Comparison of ENCODE assay signal across 21 cellular contexts in genomic region chr20:50547956-50548355, GRCh38. TPM values are rescaled to one million over a fixed set of nuclear protein-coding genes. Genes with fewer than 3 reads are reported as not detected.
DNase-seq lines count a peak whose midpoint lies in the region; ATAC-seq and TF ChIP-seq lines count a peak whose summit lies in the region.
"Had no signal": no experiment of that assay in that cellular context is flagged by ENCODE, and none has a peak within 500 bp of the region (broad histone marks: within the 10 kb centered on the region; RNA-seq: fewer than 3 reads in every experiment).

No MANE protein-coding gene starts in this region.

- no peaks in the 10 kb centered on the region for H3K36me3 ChIP-seq in transverse colon
- H3K36me3 ChIP-seq in HAP-1 (replicated peaks): no peaks in the 10 kb centered on the region

- H3K9me3 ChIP-seq in transverse colon (no peaks in the 10 kb centered on the region), HAP-1 (no peaks in the 10 kb centered on the region)
- H3K9me3 ChIP-seq: gastrocnemius medialis, neutrophil had no signal

- peaks cover 38% of the 10 kb centered on the region for H3K36me3 Mint-ChIP-seq in activated naive CD4-positive, alpha-beta T cell treated with anti-CD3 and anti-CD28 coated beads for 36 hours (ENCODE audit: low read depth)
- H3K36me3 Mint-ChIP-seq in T-cell: peaks cover 17% of the 10 kb centered on the region
- H3K36me3 Mint-ChIP-seq in dendritic cell treated with granulocyte-macrophage colony-stimulating factor and Interleukin-4, amounts not matched to agents 40 ng/mL and 50 ng/mL, for 4 days (ENCODE audit: low read depth): peaks cover 19% of the 10 kb centered on the region

- H3K4me1 ChIP-seq in transverse colon (peaks cover 7 to 60% (median 33%) of the 10 kb centered on the region in 4 donors), HAP-1 (peaks cover 12% of the 10 kb centered on the region)

- no peak for TF ChIP-seq POLR2A in transverse colon (IDR thresholded peaks at IDR 0.05)

- peak overlapping the region; percentile 94 for H3K27ac Mint-ChIP-seq in activated naive CD4-positive, alpha-beta T cell treated with anti-CD3 and anti-CD28 coated beads for 36 hours
- peak overlapping the region; percentile 12 to 76 for H3K27ac Mint-ChIP-seq in T-cell
- H3K27ac Mint-ChIP-seq in dendritic cell treated with granulocyte-macrophage colony-stimulating factor and Interleukin-4, amounts not matched to agents 40 ng/mL and 50 ng/mL, for 4 days: peak overlapping the region; percentile 81
- H3K27ac Mint-ChIP-seq: type B pancreatic cell had no signal

- peak overlapping the region in 3 of 4 donors; percentile 31 to 55 (median 36) for H3K27ac ChIP-seq in transverse colon
- H3K27ac ChIP-seq: gastrocnemius medialis, GM23248, neutrophil had no signal

- no peak for DNase-seq in activated naive CD4-positive, alpha-beta T cell treated with anti-CD3 and anti-CD28 coated beads for 36 hours
- DNase-seq in activated naive CD4-positive, alpha-beta T cell (lab: John Stamatoyannopoulos, UW): no peak
- DNase-seq in T-cell (no peak), transverse colon (no peak), NCI-H146 (lab: John Stamatoyannopoulos, UW) (no peak), HAP-1 (ENCODE audit: low spot score in 2 of 2) (no peak)
- DNase-seq: activated CD8-positive, alpha-beta memory T cell treated with anti-CD3 and anti-CD28 coated beads, Interleukin-2, amount 50 U/mL, for 48 hours; amniotic stem cell; erythroblast; gastrocnemius medialis; GM23248; left cardiac atrium; midbrain; NCI-H1092; NCI-H2081 treated with DMSO at 0.1 percent for 48 hours; NCI-H524; SW 1271 had no signal

- in situ Hi-C loops in transverse colon (cut with MboI; ENCODE audit: low pct_ligation_motif_present in 1 of 4, low pct_unique_long_range_greater_than_20kb in 1 of 4, low sequenced_read_pairs in 3 of 4) (no loop called here), HAP-1 (cut with MboI; ENCODE audit: low sequenced_read_pairs) (no loop called here)

- TF ChIP-seq EP300 in transverse colon (IDR thresholded peaks at IDR 0.05; ENCODE audit: low read depth): no peak

- CTCF ChIA-PET in activated naive CD4-positive, alpha-beta T cell treated with anti-CD3 and anti-CD28 coated beads for 36 hours (lab: Charles Lee): interaction anchor here (1.1 to 2.3 kb wide), 7 partner anchors 13 to 217 kb away, joined by 5 to 7 read pairs (median 5); no protein-coding TSS in a partner anchor
- CTCF ChIA-PET in T-cell (lab: Charles Lee): interaction anchor here (0.6 to 1.3 kb wide), 4 partner anchors 12 to 41 kb away, joined by 3 to 4 read pairs (median 4); no protein-coding TSS in a partner anchor

- intact Hi-C loops in activated naive CD4-positive, alpha-beta T cell treated with anti-CD3 and anti-CD28 coated beads for 36 hours (cut with micrococcal nuclease): loop anchor here (2.0 kb wide), 1 partner anchor 37 kb away; the partner anchor contains the start of gene PTPN1
- intact Hi-C loops in dendritic cell treated with granulocyte-macrophage colony-stimulating factor and Interleukin-4, amounts not matched to agents 40 ng/mL and 50 ng/mL, for 4 days (cut with micrococcal nuclease): loop anchor here (5.0 kb wide), 1 partner anchor 36 kb away; the partner anchor contains the start of gene PTPN1
- intact Hi-C loops in transverse colon (cut with DNase I; ENCODE audit: low total_unique reads): no loop called here

- WGBS in transverse colon (ENCODE audit: low coverage in 1 of 2), 2 donors: 70 to 86% methylated on average over 6 of the region's 6 CpGs

- no peaks in the 10 kb centered on the region for H3K9me3 Mint-ChIP-seq in activated naive CD4-positive, alpha-beta T cell treated with anti-CD3 and anti-CD28 coated beads for 36 hours
- H3K9me3 Mint-ChIP-seq in T-cell: no peaks in the 10 kb centered on the region
- no peaks in the 10 kb centered on the region for H3K9me3 Mint-ChIP-seq in dendritic cell treated with granulocyte-macrophage colony-stimulating factor and Interleukin-4, amounts not matched to agents 40 ng/mL and 50 ng/mL, for 4 days
- H3K9me3 Mint-ChIP-seq: type B pancreatic cell had no signal

- no peak for ATAC-seq in T-cell (replicated peaks in 1 of 4)
- no peak for ATAC-seq in GM21528 (IDR thresholded peaks at IDR 0.05; ENCODE audit: low FRiP score, unreplicated experiment)
- ATAC-seq: gastrocnemius medialis, left cardiac atrium had no signal

- H3K4me1 Mint-ChIP-seq in activated naive CD4-positive, alpha-beta T cell treated with anti-CD3 and anti-CD28 coated beads for 36 hours (ENCODE audit: low read depth): peaks cover 59% of the 10 kb centered on the region
- peaks cover 55 to 81% (median 59%) of the 10 kb centered on the region in 3 donors for H3K4me1 Mint-ChIP-seq in T-cell
- H3K4me1 Mint-ChIP-seq in dendritic cell treated with granulocyte-macrophage colony-stimulating factor and Interleukin-4, amounts not matched to agents 40 ng/mL and 50 ng/mL, for 4 days (ENCODE audit: low read depth): peaks cover 47% of the 10 kb centered on the region

- no peak for TF ChIP-seq CTCF in transverse colon (IDR thresholded peaks at IDR 0.05)

- no peaks in the 10 kb centered on the region for H3K27me3 Mint-ChIP-seq in activated naive CD4-positive, alpha-beta T cell treated with anti-CD3 and anti-CD28 coated beads for 36 hours (ENCODE audit: low read depth)
- H3K27me3 Mint-ChIP-seq in T-cell: no peaks in the 10 kb centered on the region
- no peaks in the 10 kb centered on the region for H3K27me3 Mint-ChIP-seq in dendritic cell treated with granulocyte-macrophage colony-stimulating factor and Interleukin-4, amounts not matched to agents 40 ng/mL and 50 ng/mL, for 4 days
- H3K27me3 Mint-ChIP-seq: type B pancreatic cell had no signal

- POLR2A ChIA-PET in T-cell (lab: Charles Lee): interaction anchor here in 1 of 2 donors (1.7 kb wide), 1 partner anchor 10 kb away, joined by 6 read pairs; no protein-coding TSS in a partner anchor

- no peaks in the 10 kb centered on the region for H3K27me3 ChIP-seq in transverse colon
- H3K27me3 ChIP-seq in HAP-1 (ENCODE audit: low read depth): no peaks in the 10 kb centered on the region
- H3K27me3 ChIP-seq: gastrocnemius medialis, neutrophil had no signal

- no peak overlapping the region for H3K4me3 ChIP-seq in transverse colon
- H3K4me3 ChIP-seq in HAP-1: no peak overlapping the region
- H3K4me3 ChIP-seq: gastrocnemius medialis, GM23248 had no signal

- H3K4me3 Mint-ChIP-seq in activated naive CD4-positive, alpha-beta T cell treated with anti-CD3 and anti-CD28 coated beads for 36 hours: peak overlapping the region; percentile 47
- peak overlapping the region in 2 of 3 donors; percentile 19 to 59 for H3K4me3 Mint-ChIP-seq in T-cell
- no peak overlapping the region for H3K4me3 Mint-ChIP-seq in dendritic cell treated with granulocyte-macrophage colony-stimulating factor and Interleukin-4, amounts not matched to agents 40 ng/mL and 50 ng/mL, for 4 days
- H3K4me3 Mint-ChIP-seq: type B pancreatic cell had no signal

RNA-seq across cellular contexts. Expression of gene PTPN1, which starts 37.8 kb away (rescaled TPM):
- total RNA-seq in activated naive CD4-positive, alpha-beta T cell treated with anti-CD3 and anti-CD28 coated beads for 36 hours: 100 to 1,000 TPM; 111 to 119 TPM
- total RNA-seq in T-cell (10 to 100 TPM; 50.7 to 67.9 (median 55.3) TPM), transverse colon (10 to 100 TPM; 19.3 to 34.8 (median 28.8) TPM)

Comparison
In these comparisons a context has a peak if more than half of its experiments do, and no peak if none do; other contexts are left out.
1. H3K27ac Mint-ChIP-seq: peak in every context shown above with its lines; median percentile 94 in activated naive CD4-positive, alpha-beta T cell treated with anti-CD3 and anti-CD28 coated beads for 36 hours; 81 in dendritic cell treated with granulocyte-macrophage colony-stimulating factor and Interleukin-4, amounts not matched to agents 40 ng/mL and 50 ng/mL, for 4 days; 44 in T-cell.